In genomic region chr17:58375216-58375615, GRCh38 we compare ENCODE assay signal across 30 cellular contexts.
DNase-seq lines count a peak whose midpoint lies in the region; ATAC-seq lines count a peak whose summit lies in the region.
"Had no signal": no experiment of that assay in that cellular context is flagged by ENCODE, and none has a peak within 500 bp of the region (broad histone marks: within the 10 kb centered on the region; RNA-seq: fewer than 3 reads in every experiment).

No MANE protein-coding gene starts in this region.

- peak overlapping the region in 1 of 2 donors; percentile 45 for H3K4me3 ChIP-seq in mucosa of rectum (ENCODE audit: low read length in 2 of 2)
- H3K4me3 ChIP-seq: lung, prostate gland, uterus had no signal

- ATAC-seq in GM18502 (IDR thresholded peaks at IDR 0.05; ENCODE audit: poor library complexity, unreplicated experiment) = no peak
- ATAC-seq: esophagus mucosa, PC-3, Right ventricle myocardium inferior had no signal

- peak overlapping the region; percentile 78 to 82 for H3K27ac ChIP-seq in mucosa of rectum (ENCODE audit: low read depth in 2 of 2, low read length in 2 of 2)
- H3K27ac ChIP-seq: prostate gland, uterus had no signal

- H3K4me1 Mint-ChIP-seq in dendritic cell treated with granulocyte-macrophage colony-stimulating factor and Interleukin-4, amounts not matched to agents 40 ng/mL and 50 ng/mL, for 4 days (ENCODE audit: low read depth) = peaks cover 37% of the 10 kb centered on the region

- peaks cover 18% of the 10 kb centered on the region for H3K27me3 Mint-ChIP-seq in dendritic cell treated with granulocyte-macrophage colony-stimulating factor and Interleukin-4, amounts not matched to agents 40 ng/mL and 50 ng/mL, for 4 days
- H3K27me3 Mint-ChIP-seq: activated B cell treated with CpG ODN at 0.5 μM for 24 hours; activated naive CD4-positive, alpha-beta T cell treated with anti-CD3 and anti-CD28 coated beads, Interleukin-2, amount 50 U/mL, for 24 hours; CD4-positive, alpha-beta memory T cell; IgD-negative memory B cell had no signal

- H3K4me3 Mint-ChIP-seq in dendritic cell treated with granulocyte-macrophage colony-stimulating factor and Interleukin-4, amounts not matched to agents 40 ng/mL and 50 ng/mL, for 4 days = no peak overlapping the region
- H3K4me3 Mint-ChIP-seq: activated B cell treated with CpG ODN at 0.5 μM for 24 hours; activated naive CD4-positive, alpha-beta T cell treated with anti-CD3 and anti-CD28 coated beads, Interleukin-2, amount 50 U/mL, for 24 hours; CD4-positive, alpha-beta memory T cell; H9; IgD-negative memory B cell had no signal

- DNase-seq in NCI-H146 (lab: John Stamatoyannopoulos, UW) (peak; percentile 6), NCI-H146 treated with DMSO at 0.1 percent for 48 hours (lab: John Stamatoyannopoulos, UW; ENCODE audit: unreplicated experiment) (no peak), GDM1 (lab: John Stamatoyannopoulos, UW) (no peak), AG08395 (ENCODE audit: low spot score) (no peak)
- DNase-seq in activated T-cell treated with anti-CD3 and anti-CD28 coated beads, Interleukin-2, amount 50 U/mL, for 1 hour = no peak
- DNase-seq: activated B cell treated with CpG ODN at 0.5 μM for 24 hours; activated CD4-positive, alpha-beta T cell treated with anti-CD3 and anti-CD28 coated beads, Interleukin-2, amount 50 U/mL, for 4 hours; amygdala; CD4-positive, alpha-beta memory T cell; DMS 273 treated with DMSO at 0.1 percent for 48 hours; EL; foreskin fibroblast; head of caudate nucleus; NCI-H2107; PC-3; stimulated activated CD4-positive, alpha-beta T cell treated with anti-CD3 and anti-CD28 coated beads, Interleukin-15, amount 100 ng/mL, for 24 hours; stimulated activated naive CD4-positive, alpha-beta T cell; SW 1271; T1000; uterus had no signal

- intact Hi-C loops in dendritic cell treated with granulocyte-macrophage colony-stimulating factor and Interleukin-4, amounts not matched to agents 40 ng/mL and 50 ng/mL, for 4 days (cut with micrococcal nuclease) = loop anchor here (10.0 kb wide), 1 partner anchor 50 kb away; the partner anchor contains the start of gene TSPOAP1

- no peaks in the 10 kb centered on the region for H3K27me3 ChIP-seq in mucosa of rectum (ENCODE audit: control insufficient read depth in 2 of 2, insufficient read depth in 2 of 2, low read length in 2 of 2)
- H3K27me3 ChIP-seq: uterus had no signal

- no peaks in the 10 kb centered on the region for H3K36me3 Mint-ChIP-seq in dendritic cell treated with granulocyte-macrophage colony-stimulating factor and Interleukin-4, amounts not matched to agents 40 ng/mL and 50 ng/mL, for 4 days (ENCODE audit: low read depth)
- H3K36me3 Mint-ChIP-seq: activated naive CD4-positive, alpha-beta T cell treated with anti-CD3 and anti-CD28 coated beads, Interleukin-2, amount 50 U/mL, for 24 hours had no signal

- no peak overlapping the region for H3K9ac ChIP-seq in mucosa of rectum (ENCODE audit: low read depth in 1 of 2, low read length in 2 of 2)

- peak overlapping the region; percentile 61 for H3K27ac Mint-ChIP-seq in dendritic cell treated with granulocyte-macrophage colony-stimulating factor and Interleukin-4, amounts not matched to agents 40 ng/mL and 50 ng/mL, for 4 days
- H3K27ac Mint-ChIP-seq: activated B cell treated with CpG ODN at 0.5 μM for 24 hours; CD4-positive, alpha-beta memory T cell; H9; IgD-negative memory B cell had no signal

- H3K9me3 ChIP-seq in mucosa of rectum (ENCODE audit: control insufficient read depth in 2 of 2, low read length in 2 of 2) = no peaks in the 10 kb centered on the region
- H3K9me3 ChIP-seq: prostate gland, uterus had no signal

- peaks cover 42 to 64% of the 10 kb centered on the region in 2 donors for H3K4me1 ChIP-seq in mucosa of rectum (ENCODE audit: control insufficient read depth in 2 of 2, insufficient read depth in 2 of 2, low read length in 2 of 2)
- H3K4me1 ChIP-seq: prostate gland, uterus had no signal

- peaks cover 8 to 13% of the 10 kb centered on the region in 2 donors for H3K36me3 ChIP-seq in mucosa of rectum (ENCODE audit: control insufficient read depth in 2 of 2, insufficient read depth in 2 of 2, low read length in 2 of 2)
- H3K36me3 ChIP-seq: prostate gland, uterus had no signal

- no peaks in the 10 kb centered on the region for H3K9me3 Mint-ChIP-seq in dendritic cell treated with granulocyte-macrophage colony-stimulating factor and Interleukin-4, amounts not matched to agents 40 ng/mL and 50 ng/mL, for 4 days
- H3K9me3 Mint-ChIP-seq: activated B cell treated with CpG ODN at 0.5 μM for 24 hours; activated naive CD4-positive, alpha-beta T cell treated with anti-CD3 and anti-CD28 coated beads, Interleukin-2, amount 50 U/mL, for 24 hours; CD4-positive, alpha-beta memory T cell; H9; IgD-negative memory B cell had no signal
